ENCODE assay signal across 17 cellular contexts in the genomic region with DNA sequence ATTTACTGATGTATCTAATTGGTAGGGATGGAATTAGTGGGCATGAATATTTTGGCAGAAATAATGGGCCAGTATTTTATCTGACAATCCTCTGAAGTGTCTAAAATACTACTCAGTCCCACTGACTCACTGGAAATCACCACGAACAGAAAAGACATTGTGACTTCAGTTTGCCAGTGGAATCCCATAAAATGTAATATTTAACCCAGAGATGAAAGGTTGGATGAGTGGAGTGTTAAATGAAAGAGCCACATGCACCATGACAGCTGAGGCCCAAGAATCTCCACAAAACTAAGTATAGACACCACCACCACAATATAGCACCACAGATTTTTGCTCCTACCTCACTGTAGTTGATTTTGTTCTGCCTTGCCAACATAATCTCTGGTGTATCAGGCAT.
"Had no signal": no experiment of that assay in that cellular context is flagged by ENCODE, and none has a peak within 500 bp of the region (broad histone marks: within the 10 kb centered on the region; RNA-seq: fewer than 3 reads in every experiment).

No MANE protein-coding gene starts in this region.

- H3K36me3 ChIP-seq: adrenal gland, gastroesophageal sphincter, heart right ventricle, transverse colon, vagina, WERI-Rb-1 had no signal

- H3K27ac ChIP-seq: adrenal gland, gastroesophageal sphincter, heart right ventricle, skin epidermis, transverse colon, vagina, WERI-Rb-1 had no signal

- H3K9me3 ChIP-seq: adrenal gland, vagina had no signal

- H3K4me3 ChIP-seq: adrenal gland, gastroesophageal sphincter, heart right ventricle, lung, skin epidermis, transverse colon, vagina had no signal

- ATAC-seq: activated naive CD4-positive, alpha-beta T cell treated with anti-CD3 and anti-CD28 coated beads, Interleukin-2, amount 50 U/mL, for 72 hours; esophagus mucosa; gastroesophageal sphincter; heart right ventricle; left lobe of liver; right cardiac atrium had no signal

- DNase-seq: activated CD4-positive, alpha-beta T cell treated with anti-CD3 and anti-CD28 coated beads for 1 hour; activated gamma-delta T cell treated with Interleukin-2 at 50 U/mL for 16 hours; adrenal gland; cerebellar nuclear complex; cortex of kidney; heart right ventricle; right cardiac atrium; T-helper 2 cell; transverse colon; WERI-Rb-1 had no signal

- H3K4me1 ChIP-seq: adrenal gland, gastroesophageal sphincter, heart right ventricle, vagina had no signal

- H3K27me3 ChIP-seq: adrenal gland, gastroesophageal sphincter, heart right ventricle, transverse colon, vagina had no signal
